In genomic region chr2:186733414-186733813, GRCh38 we compare ENCODE assay signal across 24 cellular contexts. TPM values are rescaled to one million over a fixed set of nuclear protein-coding genes. Genes with fewer than 3 reads are reported as not detected.
DNase-seq lines count a peak whose midpoint lies in the region; TF ChIP-seq lines count a peak whose summit lies in the region.
"Had no signal": no experiment of that assay in that cellular context is flagged by ENCODE, and none has a peak within 500 bp of the region (broad histone marks: within the 10 kb centered on the region; RNA-seq: fewer than 3 reads in every experiment).

No MANE protein-coding gene starts in this region.

- H2AFZ ChIP-seq in GM23248, result no peak overlapping the region

- no peaks in the 10 kb centered on the region for H3K4me1 Mint-ChIP-seq in type B pancreatic cell (ENCODE audit: unreplicated experiment)
- H3K4me1 Mint-ChIP-seq: CD4-positive, alpha-beta memory T cell had no signal

- H3K27me3 ChIP-seq in GM23248 (replicated peaks; ENCODE audit: insufficient read depth), result no peaks in the 10 kb centered on the region

- H3K27me3 Mint-ChIP-seq in type B pancreatic cell, result no peaks in the 10 kb centered on the region

- CTCF ChIA-PET in HEK293T (lab: Yijun Ruan, JAX), result no interaction called here

- H3K4me1 ChIP-seq in GM23248 (ENCODE audit: insufficient read depth), result no peaks in the 10 kb centered on the region
- H3K4me1 ChIP-seq: Caco-2 had no signal

- H3K36me3 ChIP-seq in GM23248 (ENCODE audit: low read depth), result no peaks in the 10 kb centered on the region

- TF ChIP-seq CTCF in type B pancreatic cell (conservative IDR thresholded peaks at IDR 0.05), result no peak

- no peaks in the 10 kb centered on the region for H3F3A ChIP-seq in GM23248 (ENCODE audit: insufficient read depth)

- no peak overlapping the region for H3K4me3 Mint-ChIP-seq in type B pancreatic cell
- H3K4me3 Mint-ChIP-seq: CD4-positive, alpha-beta memory T cell had no signal

- peak overlapping the region; percentile 13 for H3K27ac Mint-ChIP-seq in type B pancreatic cell
- H3K27ac Mint-ChIP-seq: CD4-positive, alpha-beta memory T cell had no signal

- POLR2A ChIA-PET in HEK293T (lab: Yijun Ruan, JAX), result no interaction called here

- no peaks in the 10 kb centered on the region for H4K20me1 ChIP-seq in GM23248 (ENCODE audit: insufficient read depth)

- DNase-seq in anterior cingulate cortex (lab: John Stamatoyannopoulos, UW) (peak in 39 of 58 donors; percentile 3 to 86 (median 38)), globus pallidus (ENCODE audit: low spot score) (peak; percentile 34), midbrain (lab: John Stamatoyannopoulos, UW) (peak; percentile 13), type B pancreatic cell (ENCODE audit: extremely low spot score, unreplicated experiment) (no peak), GM23248 (no peak), T-helper 9 cell (no peak), HEK293T (ENCODE audit: extremely low spot score) (no peak)
- DNase-seq: AML-193; Caco-2; CD4-positive, alpha-beta memory T cell; GDM1; Karpas-422; NCI-H1092; NCI-H1417 treated with DMSO at 0.1 percent for 48 hours; NCI-H1694 treated with DMSO at 0.1 percent for 48 hours; NCI-H2081; NCI-H2171; NCI-H226; NCI-H510A; NCI-H69; SHP77 had no signal

- peaks cover 4% of the 10 kb centered on the region for H3K9me3 Mint-ChIP-seq in type B pancreatic cell

- no peaks in the 10 kb centered on the region for H3K79me2 ChIP-seq in GM23248 (ENCODE audit: insufficient read depth)

- WGBS in GM23248 (ENCODE audit: low coverage in 1 of 2, low lambda C conversion rate in 2 of 2, missing lambda C conversion rate in 2 of 2), 2 experiments, result 89 to 100% methylated on average over 1 of the region's 1 CpG

- H3K9me2 ChIP-seq in GM23248 (ENCODE audit: insufficient read depth), result no peaks in the 10 kb centered on the region

- H3K9me3 ChIP-seq in GM23248 (ENCODE audit: low read depth), result no peaks in the 10 kb centered on the region

- in situ Hi-C loops in GM23248 (cut with MboI), result no loop called here

- peaks cover 12% of the 10 kb centered on the region for H3K36me3 Mint-ChIP-seq in type B pancreatic cell
- H3K36me3 Mint-ChIP-seq: CD4-positive, alpha-beta memory T cell had no signal

- H3K9ac ChIP-seq in GM23248, result no peak overlapping the region

- H3K27ac ChIP-seq in GM23248, result no peak overlapping the region
- H3K27ac ChIP-seq: RWPE1, SK-N-MC had no signal

- H3K4me3 ChIP-seq in GM23248, result no peak overlapping the region
- H3K4me3 ChIP-seq: GM12878, SK-N-MC had no signal

- H3K4me2 ChIP-seq in GM23248 (ENCODE audit: unreplicated experiment), result no peak overlapping the region

TF ChIP-seq in HEK293T, 16 proteins besides CTCF, POLR2A, EP300 and RAD21:
- TF ChIP-seq SUZ12 (IDR thresholded peaks at IDR 0.05) (no peak), ZNF384 (IDR thresholded peaks at IDR 0.05) (no peak), FOXA1 (IDR thresholded peaks at IDR 0.05) (no peak), HDGF (IDR thresholded peaks at IDR 0.05; ENCODE audit: borderline replicate concordance) (no peak), PKNOX1 (IDR thresholded peaks at IDR 0.05) (no peak), FOXM1 (IDR thresholded peaks at IDR 0.05; ENCODE audit: borderline replicate concordance) (no peak), BHLHE40 (IDR thresholded peaks at IDR 0.05; ENCODE audit: borderline replicate concordance) (no peak)

RNA-seq across cellular contexts. Expression of gene FAM171B, which starts 39.6 kb away (rescaled TPM):
- total RNA-seq in type B pancreatic cell (ENCODE audit: low replicate concordance), result 7.4 and 21.2 TPM in 2 replicates
- 14.1 and 19.9 TPM in 2 replicates for total RNA-seq in GM23248 (2014; rRNA removed; shearing (Covaris generic))
- 9.5 and 9.9 TPM in 2 replicates for polyA plus RNA-seq in GM23248 (2016; fragmentation: Nextera tagmentation; extraction: Ambion mirVana)

Comparison
In these comparisons a context has a peak if more than half of its experiments do, and no peak if none do; other contexts are left out.
1. DNase-seq: peak in anterior cingulate cortex (39 of 58), globus pallidus (single experiment) and midbrain (single experiment); none in type B pancreatic cell (single experiment), GM23248 (single experiment), T-helper 9 cell (single experiment) and HEK293T (single experiment).